In the genomic region with DNA sequence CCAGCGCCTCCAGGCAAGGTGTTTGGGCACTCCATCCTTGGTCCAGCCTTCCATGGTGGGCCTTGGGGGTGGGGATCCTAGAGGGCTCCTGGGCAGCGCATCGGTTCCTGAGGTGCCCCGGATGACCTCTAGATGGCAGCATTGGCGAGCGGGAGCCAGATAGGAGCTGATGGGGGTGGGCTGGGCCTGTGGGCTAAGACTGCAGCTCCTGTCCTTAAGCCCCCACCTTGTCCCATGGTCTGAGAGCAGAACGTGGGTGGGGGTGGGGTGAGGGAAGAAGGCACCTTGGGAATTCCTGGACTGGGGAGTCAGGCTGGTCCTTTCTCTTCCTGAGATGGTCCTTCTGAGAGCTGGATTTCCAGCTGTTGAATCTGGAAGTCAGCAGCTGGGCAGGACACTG, we compare ENCODE assay signal across 8 cellular contexts.
DNase-seq lines count a peak whose midpoint lies in the region; ATAC-seq and TF ChIP-seq lines count a peak whose summit lies in the region.

No MANE protein-coding gene starts in this region.

- no peak for TF ChIP-seq POLR2A in upper lobe of left lung (IDR thresholded peaks at IDR 0.05)

- peak; percentile 45 for TF ChIP-seq CTCF in neutrophil (IDR thresholded peaks at IDR 0.05)
- peak; percentile 48 to 76 (median 64) for TF ChIP-seq CTCF in upper lobe of left lung (IDR thresholded peaks at IDR 0.05)

- no peak for TF ChIP-seq EP300 in upper lobe of left lung (IDR thresholded peaks at IDR 0.05)

- H3K4me1 ChIP-seq in GM23248 (ENCODE audit: insufficient read depth) (no peaks in the 10 kb centered on the region), neutrophil (ENCODE audit: control insufficient read depth in 1 of 2, insufficient read depth in 1 of 2, low read depth in 1 of 2, low read length in 1 of 2) (no peaks in the 10 kb centered on the region), upper lobe of left lung (no peaks in the 10 kb centered on the region)

- H3F3A ChIP-seq in GM23248 (ENCODE audit: insufficient read depth) = no peaks in the 10 kb centered on the region

- H3K9me3 ChIP-seq in GM23248 (ENCODE audit: low read depth) (no peaks in the 10 kb centered on the region), neutrophil (no peaks in the 10 kb centered on the region), upper lobe of left lung (no peaks in the 10 kb centered on the region)

- in situ Hi-C loops in GM23248 (cut with MboI) = no loop called here

- WGBS in GM23248 (ENCODE audit: low coverage in 1 of 2, low lambda C conversion rate in 2 of 2, missing lambda C conversion rate in 2 of 2), 2 experiments = 0 to 1% methylated on average over 7 of the region's 7 CpGs
- WGBS in upper lobe of left lung, 2 donors = 0 to 1% methylated on average over 4 to 7 of the region's 7 CpGs

- no peaks in the 10 kb centered on the region for H4K20me1 ChIP-seq in GM23248 (ENCODE audit: insufficient read depth)

- H3K9me2 ChIP-seq in GM23248 (ENCODE audit: insufficient read depth) = no peaks in the 10 kb centered on the region

- H3K4me2 ChIP-seq in GM23248 (ENCODE audit: unreplicated experiment) = no peak overlapping the region

- H3K27me3 ChIP-seq in GM23248 (replicated peaks; ENCODE audit: insufficient read depth) (peaks cover 21% of the 10 kb centered on the region), neutrophil (peaks cover 64% of the 10 kb centered on the region), upper lobe of left lung (peaks cover 0 to 8% (median 1%) of the 10 kb centered on the region in 4 donors)

- H2AFZ ChIP-seq in GM23248 = no peak overlapping the region

- DNase-seq in Ammon's horn (ENCODE audit: low spot score) = peak; percentile 62
- DNase-seq in GM23248 = peak; percentile 61
- peak; percentile 22 to 89 for DNase-seq in NCI-H526 (lab: John Stamatoyannopoulos, UW)
- peak; percentile 46 for DNase-seq in activated CD8-positive, alpha-beta memory T cell treated with anti-CD3 and anti-CD28 coated beads, Interleukin-2, amount 50 U/mL, for 4 hours
- DNase-seq in fibroblast of gingiva (ENCODE audit: low read depth) = peak; percentile 19
- DNase-seq in upper lobe of left lung = peak in 1 of 2 donors; percentile 29

- no peak overlapping the region for H3K27ac ChIP-seq in GM23248
- no peak overlapping the region for H3K27ac ChIP-seq in neutrophil
- H3K27ac ChIP-seq in upper lobe of left lung = no peak overlapping the region

- no peak overlapping the region for H3K9ac ChIP-seq in GM23248

- H3K36me3 ChIP-seq in GM23248 (ENCODE audit: low read depth) = no peaks in the 10 kb centered on the region
- H3K36me3 ChIP-seq in neutrophil = no peaks in the 10 kb centered on the region
- no peaks in the 10 kb centered on the region for H3K36me3 ChIP-seq in upper lobe of left lung

- no peaks in the 10 kb centered on the region for H3K79me2 ChIP-seq in GM23248 (ENCODE audit: insufficient read depth)

- peak; percentile 46 to 77 for ATAC-seq in upper lobe of left lung (ENCODE audit: low FRiP score in 2 of 2)
- ATAC-seq in HG03469 (IDR thresholded peaks at IDR 0.05; ENCODE audit: unreplicated experiment) = no peak

- H3K4me3 ChIP-seq in GM23248 = no peak overlapping the region
- H3K4me3 ChIP-seq in neutrophil (ENCODE audit: low read depth in 1 of 2, low read length in 1 of 2) = no peak overlapping the region
- H3K4me3 ChIP-seq in upper lobe of left lung = no peak overlapping the region
